14 cellular contexts compared by ENCODE assay signal in genomic region chr3:179000144-179000543, GRCh38.
A peak's percentile ranks its signal among the peaks of the same experiment; 100 is the strongest.
DNase-seq lines count a peak whose midpoint lies in the region; ATAC-seq and TF ChIP-seq lines count a peak whose summit lies in the region.
"Had no signal": no experiment of that assay in that cellular context is flagged by ENCODE, and none has a peak within 500 bp of the region (broad histone marks: within the 10 kb centered on the region; RNA-seq: fewer than 3 reads in every experiment).

No MANE protein-coding gene starts in this region.

- H3K79me2 ChIP-seq in GM23248 (ENCODE audit: insufficient read depth), result no peaks in the 10 kb centered on the region

- H3K27ac Mint-ChIP-seq in activated naive CD4-positive, alpha-beta T cell treated with anti-CD3 and anti-CD28 coated beads for 36 hours, result no peak overlapping the region
- no peak overlapping the region for H3K27ac Mint-ChIP-seq in CD14-positive monocyte
- H3K27ac Mint-ChIP-seq: brain, H9 had no signal

- no peaks in the 10 kb centered on the region for H3K9me3 Mint-ChIP-seq in activated naive CD4-positive, alpha-beta T cell treated with anti-CD3 and anti-CD28 coated beads for 36 hours
- peaks cover 0 to 11% (median 3%) of the 10 kb centered on the region in 7 donors for H3K9me3 Mint-ChIP-seq in CD14-positive monocyte

- DNase-seq in activated naive CD4-positive, alpha-beta T cell treated with anti-CD3 and anti-CD28 coated beads for 36 hours, result peak; percentile 12
- no peak for DNase-seq in activated naive CD4-positive, alpha-beta T cell (lab: John Stamatoyannopoulos, UW)
- DNase-seq in GM23248 (peak; percentile 46), NCI-H2081 treated with DMSO at 0.1 percent for 48 hours (lab: John Stamatoyannopoulos, UW) (no peak), CD14-positive monocyte (ENCODE audit: low spot score) (no peak)
- no peak for DNase-seq in stimulated activated naive CD8-positive, alpha-beta T cell treated with anti-CD3 and anti-CD28 coated beads, Interleukin-15, Interleukin-2, amounts not matched to agents 100 U/mL and 50 U/mL, for 24 hours
- DNase-seq: activated CD4-positive, CD25-positive, alpha-beta regulatory T cell treated with anti-CD3 and anti-CD28 coated beads, Interleukin-2, amount 50 U/mL, for 72 hours; H9; NCI-H2107 had no signal

- H3K9ac ChIP-seq in GM23248, result no peak overlapping the region

- no peaks in the 10 kb centered on the region for H3K27me3 Mint-ChIP-seq in activated naive CD4-positive, alpha-beta T cell treated with anti-CD3 and anti-CD28 coated beads for 36 hours (ENCODE audit: low read depth)
- peaks cover 2 to 8% (median 2%) of the 10 kb centered on the region in 3 donors for H3K27me3 Mint-ChIP-seq in CD14-positive monocyte (ENCODE audit: low read depth in 3 of 3)
- H3K27me3 Mint-ChIP-seq: brain had no signal

- H2AFZ ChIP-seq in GM23248, result no peak overlapping the region

- no peak overlapping the region for H3K4me3 ChIP-seq in GM23248

- 0 out of 2 replicates have a peak, but pooled peaks cover 3% of the 10 kb centered on the region for H3K36me3 ChIP-seq in GM23248 (ENCODE audit: low read depth)

- ATAC-seq in HG03558 (IDR thresholded peaks at IDR 0.05; ENCODE audit: extremely low read depth, unreplicated experiment) (peak; percentile 88), GM21360 (IDR thresholded peaks at IDR 0.05; ENCODE audit: unreplicated experiment) (no peak)
- peak; percentile 95 for ATAC-seq in stimulated activated naive CD8-positive, alpha-beta T cell treated with anti-CD3 and anti-CD28 coated beads, Interleukin-15, Interleukin-2, amounts not matched to agents 100 U/mL and 50 U/mL, for 24 hours
- ATAC-seq: esophagus mucosa, Right ventricle myocardium inferior had no signal

- H3K9me2 ChIP-seq in GM23248 (ENCODE audit: insufficient read depth), result no peaks in the 10 kb centered on the region

- CTCF ChIA-PET in activated naive CD4-positive, alpha-beta T cell treated with anti-CD3 and anti-CD28 coated beads for 36 hours (lab: Charles Lee), result interaction anchor here (0.6 to 1.2 kb wide), 3 partner anchors 16 to 118 kb away, joined by 3 to 4 read pairs (median 3); no protein-coding TSS in a partner anchor

- peaks cover 5% of the 10 kb centered on the region for H3K36me3 Mint-ChIP-seq in activated naive CD4-positive, alpha-beta T cell treated with anti-CD3 and anti-CD28 coated beads for 36 hours (ENCODE audit: low read depth)
- no peaks in the 10 kb centered on the region for H3K36me3 Mint-ChIP-seq in CD14-positive monocyte

- no peaks in the 10 kb centered on the region for H4K20me1 ChIP-seq in GM23248 (ENCODE audit: insufficient read depth)

- H3K4me2 ChIP-seq in GM23248 (ENCODE audit: unreplicated experiment), result no peak overlapping the region

- no peaks in the 10 kb centered on the region for H3K9me3 ChIP-seq in GM23248 (ENCODE audit: low read depth)

- no peaks in the 10 kb centered on the region for H3K27me3 ChIP-seq in GM23248 (replicated peaks; ENCODE audit: insufficient read depth)

- in situ Hi-C loops in GM23248 (cut with MboI), result no loop called here

- no peak overlapping the region for H3K4me3 Mint-ChIP-seq in activated naive CD4-positive, alpha-beta T cell treated with anti-CD3 and anti-CD28 coated beads for 36 hours
- H3K4me3 Mint-ChIP-seq in CD14-positive monocyte, result no peak overlapping the region
- H3K4me3 Mint-ChIP-seq: brain, H9 had no signal

- TF ChIP-seq CTCF in CD14-positive monocyte (IDR thresholded peaks at IDR 0.05), result no peak

- peaks cover 6% of the 10 kb centered on the region; the same call in 1 of the 2 replicates for H3K4me1 ChIP-seq in GM23248 (ENCODE audit: insufficient read depth)

- H3K4me1 Mint-ChIP-seq in activated naive CD4-positive, alpha-beta T cell treated with anti-CD3 and anti-CD28 coated beads for 36 hours (ENCODE audit: low read depth), result peaks cover 11% of the 10 kb centered on the region
- no peaks in the 10 kb centered on the region for H3K4me1 Mint-ChIP-seq in CD14-positive monocyte
- H3K4me1 Mint-ChIP-seq: brain had no signal

- H3F3A ChIP-seq in GM23248 (ENCODE audit: insufficient read depth), result no peaks in the 10 kb centered on the region

- no peak overlapping the region for H3K27ac ChIP-seq in GM23248

- intact Hi-C loops in activated naive CD4-positive, alpha-beta T cell treated with anti-CD3 and anti-CD28 coated beads for 36 hours (cut with micrococcal nuclease), result loop anchor here (1.0 kb wide), 3 partner anchors 15 to 147 kb away; no protein-coding TSS in a partner anchor
- intact Hi-C loops in CD14-positive monocyte (cut with micrococcal nuclease), result no loop called here

Comparison
In these comparisons a context has a peak if more than half of its experiments do, and no peak if none do; other contexts are left out.
1. DNase-seq: peak in activated naive CD4-positive, alpha-beta T cell treated with anti-CD3 and anti-CD28 coated beads for 36 hours (single experiment) and GM23248 (single experiment); none in activated naive CD4-positive, alpha-beta T cell (0 of 4), stimulated activated naive CD8-positive, alpha-beta T cell treated with anti-CD3 and anti-CD28 coated beads, Interleukin-15, Interleukin-2, amounts not matched to agents 100 U/mL and 50 U/mL, for 24 hours (single experiment), NCI-H2081 treated with DMSO at 0.1 percent for 48 hours (single experiment) and CD14-positive monocyte (single experiment).